15 cellular contexts compared by ENCODE assay signal in the genomic region with DNA sequence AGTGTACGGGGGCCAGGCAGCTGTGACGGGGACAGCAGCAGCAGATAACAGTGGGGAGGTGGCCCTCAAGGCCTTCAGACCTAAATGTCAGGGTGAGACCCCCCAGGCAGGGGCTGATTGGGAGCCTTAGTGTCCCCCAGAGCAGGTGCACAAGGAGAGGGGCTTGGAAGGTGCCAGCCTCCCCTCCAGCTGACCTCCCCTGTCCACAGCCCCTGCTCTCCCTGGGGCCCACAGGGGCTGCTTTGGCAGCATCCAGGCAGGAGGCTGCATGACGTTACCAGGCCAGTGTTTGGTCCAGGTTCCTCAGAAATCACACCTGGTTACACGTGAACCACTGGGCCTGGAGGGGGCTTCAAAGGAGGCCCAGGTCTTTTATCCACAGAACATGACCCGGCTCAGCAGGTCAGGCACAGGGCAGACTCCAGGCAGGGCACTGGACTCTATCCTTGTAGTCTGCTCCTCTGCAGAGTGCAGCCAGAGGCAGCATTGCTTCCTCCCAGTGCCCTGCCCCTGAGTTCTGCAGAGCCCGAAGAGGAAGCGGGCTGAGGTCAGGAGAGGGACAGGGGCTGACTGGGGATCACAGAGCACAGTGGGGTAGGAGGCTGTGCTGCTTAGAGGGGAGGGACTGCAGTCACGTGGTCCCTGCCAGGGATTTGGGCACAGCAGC. TPM values are rescaled to one million over a fixed set of nuclear protein-coding genes. Genes with fewer than 3 reads are reported as not detected.
A peak's percentile ranks its signal among the peaks of the same experiment; 100 is the strongest.
DNase-seq lines count a peak whose midpoint lies in the region; FAIRE-seq and TF ChIP-seq lines count a peak whose summit lies in the region.
"Had no signal": no experiment of that assay in that cellular context is flagged by ENCODE, and none has a peak within 500 bp of the region (broad histone marks: within the 10 kb centered on the region; RNA-seq: fewer than 3 reads in every experiment).

No MANE protein-coding gene starts in this region.

- H3K36me3 Mint-ChIP-seq in chondrocyte (ENCODE audit: low read depth): no peaks in the 10 kb centered on the region

- no peak overlapping the region for H3K23ac ChIP-seq in trophoblast cell (ENCODE audit: low read length)

- H3K4me3 ChIP-seq in kidney (ENCODE audit: low read length in 2 of 2) (no peak overlapping the region), tibial nerve (no peak overlapping the region), trophoblast cell (ENCODE audit: low read depth, low read length) (no peak overlapping the region)
- H3K4me3 ChIP-seq: testis had no signal

- H3K4me1 Mint-ChIP-seq in chondrocyte (ENCODE audit: low read depth): peaks cover 47% of the 10 kb centered on the region

- no peak overlapping the region for H2AK5ac ChIP-seq in trophoblast cell (ENCODE audit: low read length)

- H3K79me2 ChIP-seq in trophoblast cell (ENCODE audit: control insufficient read depth, insufficient read depth, low read length, poor library complexity): peaks cover 6% of the 10 kb centered on the region

- no peak overlapping the region for H3K4ac ChIP-seq in trophoblast cell (ENCODE audit: low read depth, low read length)

- H3K36me3 ChIP-seq in kidney (ENCODE audit: control insufficient read depth in 1 of 2, insufficient read depth in 2 of 2, low read length in 2 of 2) (no peaks in the 10 kb centered on the region), tibial nerve (peaks cover 0 to 11% (median 0%) of the 10 kb centered on the region in 3 donors), trophoblast cell (ENCODE audit: control insufficient read depth in 1 of 2, insufficient read depth in 2 of 2, low read length in 2 of 2) (no peaks in the 10 kb centered on the region)
- H3K36me3 ChIP-seq: neutrophil had no signal

- no peak overlapping the region for H3K14ac ChIP-seq in trophoblast cell (ENCODE audit: low read length)

- H3K4me2 ChIP-seq in trophoblast cell (ENCODE audit: low read length): no peak overlapping the region

- 62 to 63% methylated on average over 8 of the region's 8 CpGs for WGBS in tibial nerve, 2 donors
- WGBS in trophoblast cell (ENCODE audit: extremely low coverage, insufficient coverage, insufficient read length): no CpG with 5 or more reads among the region's 8 CpGs

- no peak overlapping the region for H3K4me3 Mint-ChIP-seq in chondrocyte (ENCODE audit: unreplicated experiment)

- no peak for TF ChIP-seq CTCF in VCaP (conservative IDR thresholded peaks at IDR 0.05)
- TF ChIP-seq CTCF in kidney (IDR thresholded peaks at IDR 0.05; ENCODE audit: borderline replicate concordance, extremely low read depth, insufficient read depth): no peak
- no peak for TF ChIP-seq CTCF in tibial nerve (IDR thresholded peaks at IDR 0.05)
- no peak for TF ChIP-seq CTCF in chondrocyte (IDR thresholded peaks at IDR 0.05)

- no peak overlapping the region for H3K18ac ChIP-seq in trophoblast cell (ENCODE audit: low read length)

- H3K9me3 ChIP-seq in kidney (ENCODE audit: control insufficient read depth in 1 of 2, low read length in 2 of 2) (no peaks in the 10 kb centered on the region), tibial nerve (no peaks in the 10 kb centered on the region), trophoblast cell (ENCODE audit: insufficient read depth, low read depth, low read length) (peaks cover 4% of the 10 kb centered on the region)
- H3K9me3 ChIP-seq: neutrophil, testis had no signal

- DNase-seq in SIG-M5 treated with dmso at 0.1 percent for 504 hours (lab: John Stamatoyannopoulos, UW; ENCODE audit: unreplicated experiment) (peak; percentile 23), SIG-M5 (lab: John Stamatoyannopoulos, UW) (no peak), kidney (no peak), tibial nerve (ENCODE audit: low spot score in 2 of 2) (no peak), NCI-H2107 treated with DMSO at 0.1 percent for 48 hours (lab: John Stamatoyannopoulos, UW; ENCODE audit: unreplicated experiment) (no peak), trophoblast cell (no peak), chondrocyte (ENCODE audit: low spot score) (no peak)
- DNase-seq: activated gamma-delta T cell, NCI-H1105 treated with DMSO at 0.1 percent for 48 hours, NCI-H446 treated with DMSO at 0.1 percent for 48 hours, testis had no signal

- peaks cover 4% of the 10 kb centered on the region for H3K79me1 ChIP-seq in trophoblast cell (ENCODE audit: low read length)

- H3K27me3 Mint-ChIP-seq in chondrocyte (ENCODE audit: low read depth): no peaks in the 10 kb centered on the region

- H3K27ac Mint-ChIP-seq in chondrocyte (ENCODE audit: unreplicated experiment): no peak overlapping the region

- H2AFZ ChIP-seq in trophoblast cell (ENCODE audit: insufficient read depth, low read length, poor library complexity): no peak overlapping the region

- H4K91ac ChIP-seq in trophoblast cell (ENCODE audit: low read depth, low read length): no peak overlapping the region

- no peak overlapping the region for H2BK5ac ChIP-seq in trophoblast cell (ENCODE audit: low read depth, low read length, poor library complexity)

- TF ChIP-seq POLR2A in tibial nerve (IDR thresholded peaks at IDR 0.05): no peak

- peak overlapping the region in 1 of 2 donors; percentile 22 for H3K9ac ChIP-seq in kidney (ENCODE audit: low read length in 2 of 2)
- H3K9ac ChIP-seq in trophoblast cell (ENCODE audit: low read length): no peak overlapping the region

- H3K27ac ChIP-seq in VCaP (peak overlapping the region; percentile 98), kidney (ENCODE audit: low read depth in 2 of 2, low read length in 2 of 2) (peak overlapping the region; percentile 45 to 81), tibial nerve (peak overlapping the region in 3 of 4 donors; percentile 5 to 94 (median 43)), trophoblast cell (ENCODE audit: low read depth, low read length) (no peak overlapping the region)
- H3K27ac ChIP-seq: neutrophil had no signal

- no peak overlapping the region for H4K12ac ChIP-seq in trophoblast cell (ENCODE audit: low read depth, low read length)

- no peak overlapping the region for H4K8ac ChIP-seq in trophoblast cell (ENCODE audit: low read depth, low read length)

- H2BK120ac ChIP-seq in trophoblast cell (ENCODE audit: insufficient read depth, low read length, poor library complexity): no peak overlapping the region

- no peaks in the 10 kb centered on the region for H3K9me3 Mint-ChIP-seq in chondrocyte (ENCODE audit: low read depth)
- H3K9me3 Mint-ChIP-seq: T-helper 2 cell treated with Interferon-gamma antibody and Interleukin-4, amounts not matched to agents 5 μg/mL and 100 μg/mL, for 36 hours had no signal

- FAIRE-seq in kidney (lab: Jason Lieb, UNC): no peak
- FAIRE-seq: A204.1 had no signal

- H2BK12ac ChIP-seq in trophoblast cell (ENCODE audit: low read length): no peak overlapping the region

- H3K27me3 ChIP-seq in tibial nerve (no peaks in the 10 kb centered on the region), trophoblast cell (ENCODE audit: insufficient read depth, low read length) (peaks cover 27% of the 10 kb centered on the region)
- H3K27me3 ChIP-seq: testis had no signal

- no peak for TF ChIP-seq EP300 in tibial nerve (IDR thresholded peaks at IDR 0.05)

- H3K4me1 ChIP-seq in kidney (ENCODE audit: control insufficient read depth in 1 of 2, insufficient read depth in 1 of 2, low read depth in 1 of 2, low read length in 2 of 2) (peaks cover 38 to 44% of the 10 kb centered on the region in 2 donors), tibial nerve (peaks cover 0 to 72% (median 45%) of the 10 kb centered on the region in 4 donors), trophoblast cell (ENCODE audit: control insufficient read depth in 1 of 2, insufficient read depth in 2 of 2, low read length in 2 of 2) (peaks cover 26% of the 10 kb centered on the region in 2 experiments)

- intact Hi-C loops in kidney (cut with DNase I): no loop called here

RNA-seq across cellular contexts. Expression of gene TRMT61A, which starts 2.6 kb away (rescaled TPM):
- total RNA-seq in kidney (16.0 TPM), tibial nerve (10 to 100 TPM; 17.9 to 32.4 (median 22.4) TPM), chondrocyte (9.9 to 10.3 TPM (median 10.0 TPM) in 3 replicates)
- 11.9 TPM for polyA plus RNA-seq in kidney (ENCODE audit: insufficient read depth, low read depth, low replicate concordance)
- 3.4 and 3.5 TPM in 2 replicates for polyA plus RNA-seq in trophoblast cell (2013)

RNA-seq across cellular contexts. Expression of gene CKB, which starts 3.8 kb away (rescaled TPM):
- total RNA-seq in kidney: 539 TPM
- 916 TPM for polyA plus RNA-seq in kidney (ENCODE audit: insufficient read depth, low read depth, low replicate concordance)
- 100 to 1,000 TPM in 3 of 4 donors, 10 to 100 TPM in 1; 75.6 to 249 (median 141) TPM for total RNA-seq in tibial nerve
- polyA plus RNA-seq in trophoblast cell (2013): 102 and 110 TPM in 2 replicates
- total RNA-seq in chondrocyte: 81.0 to 141 TPM (median 139 TPM) in 3 replicates

RNA-seq across cellular contexts. Expression of gene BAG5, which starts 36.1 kb away (rescaled TPM):
- total RNA-seq in kidney (64.5 TPM), tibial nerve (10 to 100 TPM; 26.1 to 36.5 (median 31.7) TPM), chondrocyte (22.6 to 25.7 TPM (median 23.2 TPM) in 3 replicates)
- polyA plus RNA-seq in kidney (ENCODE audit: insufficient read depth, low read depth, low replicate concordance): 17.1 TPM
- polyA plus RNA-seq in trophoblast cell (2013): 21.3 and 22.2 TPM in 2 replicates

RNA-seq across cellular contexts. Expression of gene COA8, which starts 36.4 kb away (rescaled TPM):
- total RNA-seq in kidney (40.7 TPM), tibial nerve (10 to 100 TPM in 3 of 4 donors, 1 to 10 TPM in 1; 7.2 to 31.6 (median 12.3) TPM), chondrocyte (39.1 to 51.9 TPM (median 50.7 TPM) in 3 replicates)
- 65.1 TPM for polyA plus RNA-seq in kidney (ENCODE audit: insufficient read depth, low read depth, low replicate concordance)
- polyA plus RNA-seq in trophoblast cell (2013): 42.0 and 45.6 TPM in 2 replicates
